Comparison of ENCODE assay signal across 1 cellular context in genomic region chr2:47297767-47298401, GRCh38.
TF ChIP-seq lines count a peak whose summit lies in the region.

No MANE protein-coding gene starts in this region.

TF ChIP-seq in K562, 482 proteins besides CTCF, POLR2A, EP300 and RAD21 (continued from another document and continues in another):
- TF ChIP-seq ETS1 (conservative IDR thresholded peaks at IDR 0.05; ENCODE audit: control insufficient read depth, low read depth, low read length) (no peak), CHD4 (IDR thresholded peaks at IDR 0.05; ENCODE audit: insufficient read depth, insufficient replicate concordance, low read depth, low read length, poor library complexity, severe bottlenecking) (no peak), ZNF695 (CRISPR knock-in tag; IDR thresholded peaks at IDR 0.05) (0 out of 2 replicates have a peak, but pooled peaks have one; percentile 36), TRIM25 (IDR thresholded peaks at IDR 0.05; ENCODE audit: borderline replicate concordance) (no peak), ASH1L (IDR thresholded peaks at IDR 0.05; ENCODE audit: borderline replicate concordance, low read depth, partially characterized antibody) (no peak), NFE2 (IDR thresholded peaks at IDR 0.05; ENCODE audit: low read depth) (no peak), GTF3C2 (IDR thresholded peaks at IDR 0.05; ENCODE audit: borderline replicate concordance, extremely low read depth, insufficient read length) (no peak), ZFP91 (CRISPR knock-in tag; IDR thresholded peaks at IDR 0.05) (no peak), HLTF (IDR thresholded peaks at IDR 0.05) (no peak), BCL6 (CRISPR knock-in tag; IDR thresholded peaks at IDR 0.05) (peak; percentile 94), ZNF551 (CRISPR knock-in tag; IDR thresholded peaks at IDR 0.05) (no peak), SMAD3 (CRISPR knock-in tag; conservative IDR thresholded peaks at IDR 0.05) (peak; percentile 99), SPI1 (IDR thresholded peaks at IDR 0.05; ENCODE audit: borderline replicate concordance, low read depth, low read length) (no peak), TAL1 (IDR thresholded peaks at IDR 0.05) (no peak), GATAD2B (IDR thresholded peaks at IDR 0.05; ENCODE audit: borderline replicate concordance) (no peak), PHTF2 (CRISPR knock-in tag; IDR thresholded peaks at IDR 0.05) (peak; percentile 83; the same call in 1 of the 2 replicates), ZNF384 (IDR thresholded peaks at IDR 0.05; ENCODE audit: low read depth, low read length) (no peak), HBP1 (CRISPR knock-in tag; IDR thresholded peaks at IDR 0.05) (peak; percentile 95), FIP1L1 (IDR thresholded peaks at IDR 0.05; ENCODE audit: low read depth, low read length, poor library complexity, severe bottlenecking) (no peak), THAP7 (CRISPR knock-in tag; IDR thresholded peaks at IDR 0.05) (peak; percentile 83; the same call in 1 of the 2 replicates), HSF4 (CRISPR knock-in tag; IDR thresholded peaks at IDR 0.05; ENCODE audit: borderline replicate concordance) (peak; percentile 87), STAG1 (CRISPR knock-in tag; IDR thresholded peaks at IDR 0.05; ENCODE audit: borderline replicate concordance) (no peak), REST (CRISPR knock-in tag; IDR thresholded peaks at IDR 0.05; ENCODE audit: low read depth) (peak; percentile 81)
- TF ChIP-seq, protein P1, sequence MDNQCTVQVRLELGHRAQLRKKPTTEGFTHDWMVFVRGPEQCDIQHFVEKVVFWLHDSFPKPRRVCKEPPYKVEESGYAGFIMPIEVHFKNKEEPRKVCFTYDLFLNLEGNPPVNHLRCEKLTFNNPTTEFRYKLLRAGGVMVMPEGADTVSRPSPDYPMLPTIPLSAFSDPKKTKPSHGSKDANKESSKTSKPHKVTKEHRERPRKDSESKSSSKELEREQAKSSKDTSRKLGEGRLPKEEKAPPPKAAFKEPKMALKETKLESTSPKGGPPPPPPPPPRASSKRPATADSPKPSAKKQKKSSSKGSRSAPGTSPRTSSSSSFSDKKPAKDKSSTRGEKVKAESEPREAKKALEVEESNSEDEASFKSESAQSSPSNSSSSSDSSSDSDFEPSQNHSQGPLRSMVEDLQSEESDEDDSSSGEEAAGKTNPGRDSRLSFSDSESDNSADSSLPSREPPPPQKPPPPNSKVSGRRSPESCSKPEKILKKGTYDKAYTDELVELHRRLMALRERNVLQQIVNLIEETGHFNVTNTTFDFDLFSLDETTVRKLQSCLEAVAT (IDR thresholded peaks at IDR 0.05): no peak
- TF ChIP-seq, protein P2, sequence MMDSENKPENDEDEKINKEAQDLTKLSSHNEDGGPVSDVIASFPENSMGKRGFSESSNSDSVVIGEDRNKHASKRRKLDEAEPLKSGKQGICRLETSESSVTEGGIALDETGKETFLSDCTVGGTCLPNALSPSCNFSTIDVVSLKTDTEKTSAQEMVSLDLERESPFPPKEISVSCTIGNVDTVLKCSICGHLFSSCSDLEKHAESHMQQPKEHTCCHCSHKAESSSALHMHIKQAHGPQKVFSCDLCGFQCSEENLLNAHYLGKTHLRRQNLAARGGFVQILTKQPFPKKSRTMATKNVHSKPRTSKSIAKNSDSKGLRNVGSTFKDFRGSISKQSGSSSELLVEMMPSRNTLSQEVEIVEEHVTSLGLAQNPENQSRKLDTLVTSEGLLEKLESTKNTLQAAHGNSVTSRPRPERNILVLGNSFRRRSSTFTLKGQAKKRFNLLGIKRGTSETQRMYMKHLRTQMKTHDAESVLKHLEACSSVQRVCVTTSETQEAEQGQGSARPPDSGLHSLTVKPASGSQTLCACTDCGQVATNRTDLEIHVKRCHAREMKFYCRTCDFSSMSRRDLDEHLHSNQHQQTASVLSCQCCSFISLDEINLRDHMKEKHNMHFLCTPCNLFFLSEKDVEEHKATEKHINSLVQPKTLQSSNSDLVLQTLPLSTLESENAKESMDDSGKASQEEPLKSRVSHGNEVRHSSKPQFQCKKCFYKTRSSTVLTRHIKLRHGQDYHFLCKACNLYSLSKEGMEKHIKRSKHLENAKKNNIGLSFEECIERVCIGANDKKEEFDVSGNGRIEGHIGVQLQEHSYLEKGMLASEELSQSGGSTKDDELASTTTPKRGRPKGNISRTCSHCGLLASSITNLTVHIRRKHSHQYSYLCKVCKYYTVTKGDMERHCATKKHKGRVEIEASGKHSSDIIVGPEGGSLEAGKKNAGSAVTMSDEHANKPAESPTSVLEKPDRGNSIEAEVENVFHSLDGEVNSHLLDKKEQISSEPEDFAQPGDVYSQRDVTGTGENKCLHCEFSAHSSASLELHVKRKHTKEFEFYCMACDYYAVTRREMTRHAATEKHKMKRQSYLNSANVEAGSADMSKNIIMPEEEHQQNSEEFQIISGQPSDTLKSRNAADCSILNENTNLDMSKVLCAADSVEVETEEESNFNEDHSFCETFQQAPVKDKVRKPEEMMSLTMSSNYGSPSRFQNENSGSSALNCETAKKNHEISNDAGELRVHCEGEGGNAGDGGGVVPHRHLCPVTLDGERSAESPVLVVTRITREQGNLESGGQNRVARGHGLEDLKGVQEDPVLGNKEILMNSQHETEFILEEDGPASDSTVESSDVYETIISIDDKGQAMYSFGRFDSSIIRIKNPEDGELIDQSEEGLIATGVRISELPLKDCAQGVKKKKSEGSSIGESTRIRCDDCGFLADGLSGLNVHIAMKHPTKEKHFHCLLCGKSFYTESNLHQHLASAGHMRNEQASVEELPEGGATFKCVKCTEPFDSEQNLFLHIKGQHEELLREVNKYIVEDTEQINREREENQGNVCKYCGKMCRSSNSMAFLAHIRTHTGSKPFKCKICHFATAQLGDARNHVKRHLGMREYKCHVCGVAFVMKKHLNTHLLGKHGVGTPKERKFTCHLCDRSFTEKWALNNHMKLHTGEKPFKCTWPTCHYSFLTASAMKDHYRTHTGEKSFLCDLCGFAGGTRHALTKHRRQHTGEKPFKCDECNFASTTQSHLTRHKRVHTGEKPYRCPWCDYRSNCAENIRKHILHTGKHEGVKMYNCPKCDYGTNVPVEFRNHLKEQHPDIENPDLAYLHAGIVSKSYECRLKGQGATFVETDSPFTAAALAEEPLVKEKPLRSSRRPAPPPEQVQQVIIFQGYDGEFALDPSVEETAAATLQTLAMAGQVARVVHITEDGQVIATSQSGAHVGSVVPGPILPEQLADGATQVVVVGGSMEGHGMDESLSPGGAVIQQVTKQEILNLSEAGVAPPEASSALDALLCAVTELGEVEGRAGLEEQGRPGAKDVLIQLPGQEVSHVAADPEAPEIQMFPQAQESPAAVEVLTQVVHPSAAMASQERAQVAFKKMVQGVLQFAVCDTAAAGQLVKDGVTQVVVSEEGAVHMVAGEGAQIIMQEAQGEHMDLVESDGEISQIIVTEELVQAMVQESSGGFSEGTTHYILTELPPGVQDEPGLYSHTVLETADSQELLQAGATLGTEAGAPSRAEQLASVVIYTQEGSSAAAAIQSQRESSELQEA (IDR thresholded peaks at IDR 0.05; ENCODE audit: low read depth): no peak
